Comparison of ENCODE assay signal across 13 cellular contexts in genomic region chr4:5019274-5019673, GRCh38. TPM values are rescaled to one million over a fixed set of nuclear protein-coding genes. Genes with fewer than 3 reads are reported as not detected.
A peak's percentile ranks its signal among the peaks of the same experiment; 100 is the strongest.
DNase-seq lines count a peak whose midpoint lies in the region; ATAC-seq and TF ChIP-seq lines count a peak whose summit lies in the region.
"Had no signal": no experiment of that assay in that cellular context is flagged by ENCODE, and none has a peak within 500 bp of the region (broad histone marks: within the 10 kb centered on the region; RNA-seq: fewer than 3 reads in every experiment).

Gene CYTL1 (minus strand): TSS chr4:5019458. CDS start chr4:5019445, 13 bp downstream.

- no peaks in the 10 kb centered on the region for H3K4me1 ChIP-seq in naive thymus-derived CD4-positive, alpha-beta T cell (ENCODE audit: control insufficient read depth in 2 of 2, insufficient read depth in 2 of 2, low read length in 2 of 2)
- H3K4me1 ChIP-seq: Caco-2 had no signal

- H3K27me3 ChIP-seq in AG04450 (ENCODE audit: control insufficient read depth, insufficient read depth, low read length) = peaks cover 21% of the 10 kb centered on the region
- no peaks in the 10 kb centered on the region for H3K27me3 ChIP-seq in naive thymus-derived CD4-positive, alpha-beta T cell (ENCODE audit: control insufficient read depth in 2 of 2, insufficient read depth in 2 of 2, low read length in 2 of 2)

- H3K9me3 ChIP-seq in AG04450 (ENCODE audit: control insufficient read depth, insufficient read depth, low read length) = peaks cover 4% of the 10 kb centered on the region
- no peaks in the 10 kb centered on the region for H3K9me3 ChIP-seq in naive thymus-derived CD4-positive, alpha-beta T cell (ENCODE audit: control insufficient read depth in 2 of 3, low read length in 3 of 3)
- H3K9me3 ChIP-seq: Caco-2 had no signal

- POLR2A ChIA-PET in AG04450 (lab: Yijun Ruan, JAX) = no interaction called here
- POLR2A ChIA-PET in naive thymus-derived CD4-positive, alpha-beta T cell (lab: Charles Lee) = no interaction called here

- peak within 1 kb of the TSS in 1 of 10 donors; percentile 38 for H3K4me3 Mint-ChIP-seq in naive thymus-derived CD4-positive, alpha-beta T cell

- intact Hi-C loops in naive thymus-derived CD4-positive, alpha-beta T cell (cut with micrococcal nuclease) = no loop called here

- peaks cover 0 to 4% (median 0%) of the 10 kb centered on the region in 7 donors for H3K4me1 Mint-ChIP-seq in naive thymus-derived CD4-positive, alpha-beta T cell

- ATAC-seq in naive thymus-derived CD4-positive, alpha-beta T cell = peak; percentile 22
- no peak for ATAC-seq in GM21619 (IDR thresholded peaks at IDR 0.05; ENCODE audit: unreplicated experiment)
- ATAC-seq: left colon had no signal

- H3K36me3 Mint-ChIP-seq in naive thymus-derived CD4-positive, alpha-beta T cell = no peaks in the 10 kb centered on the region

- peaks cover 10 to 45% (median 17%) of the 10 kb centered on the region in 5 donors for H3K27me3 Mint-ChIP-seq in naive thymus-derived CD4-positive, alpha-beta T cell

- CTCF ChIA-PET in AG04450 (lab: Charles Lee) = no interaction called here
- CTCF ChIA-PET in naive thymus-derived CD4-positive, alpha-beta T cell (lab: Charles Lee) = no interaction called here

- H3K27ac ChIP-seq in AG04450 (ENCODE audit: low read depth, low read length) = no peak within 1 kb of the TSS
- no peak within 1 kb of the TSS for H3K27ac ChIP-seq in naive thymus-derived CD4-positive, alpha-beta T cell (ENCODE audit: low read depth, low read length)
- H3K27ac ChIP-seq: HL-60 had no signal

- H3K36me3 ChIP-seq in naive thymus-derived CD4-positive, alpha-beta T cell (ENCODE audit: control insufficient read depth in 2 of 3, insufficient read depth in 3 of 3, low read length in 3 of 3) = no peaks in the 10 kb centered on the region

- TF ChIP-seq CTCF in AG04450 (IDR thresholded peaks at IDR 0.05; ENCODE audit: low read depth, low read length) (no peak), epithelial cell of proximal tubule (conservative IDR thresholded peaks at IDR 0.05; ENCODE audit: low read depth, low read length) (no peak)

- peak within 1 kb of the TSS; percentile 49 for H3K4me3 ChIP-seq in AG04450 (ENCODE audit: low read depth, low read length)
- H3K4me3 ChIP-seq in epithelial cell of proximal tubule (ENCODE audit: low read depth, low read length) = peak within 1 kb of the TSS; percentile 31
- H3K4me3 ChIP-seq in naive thymus-derived CD4-positive, alpha-beta T cell (ENCODE audit: low read length) = no peak within 1 kb of the TSS

- no peak for DNase-seq in AG04450 (ENCODE audit: low read depth, low spot score)
- DNase-seq in M059J (ENCODE audit: low read depth) = peak; percentile 27
- no peak for DNase-seq in epithelial cell of proximal tubule (ENCODE audit: low read depth)
- DNase-seq in naive thymus-derived CD4-positive, alpha-beta T cell = no peak
- no peak for DNase-seq in activated CD8-positive, alpha-beta memory T cell treated with anti-CD3 and anti-CD28 coated beads, Interleukin-2, amount 50 U/mL, for 4 hours
- DNase-seq in midbrain (lab: John Stamatoyannopoulos, UW) = no peak
- DNase-seq in effector CD4-positive, alpha-beta T cell = no peak
- DNase-seq: Caco-2, left colon, NCI-H226, T-helper 1 cell had no signal

- H3K9me3 Mint-ChIP-seq in naive thymus-derived CD4-positive, alpha-beta T cell = peaks cover 0 to 8% (median 0%) of the 10 kb centered on the region in 11 donors

- H3K27ac Mint-ChIP-seq in naive thymus-derived CD4-positive, alpha-beta T cell = no peak within 1 kb of the TSS

RNA-seq across cellular contexts. Expression of gene CYTL1, which starts in this region (rescaled TPM):
- polyA plus RNA-seq in AG04450 (2011; rRNA removed) = 26.3 and 30.0 TPM in 2 replicates
- polyA minus RNA-seq in AG04450 (2011; rRNA and poly(A)+ RNA removed) = 3.5 and 4.2 TPM in 2 replicates
- total RNA-seq in M059J (2014; rRNA removed; shearing (Covaris generic)) = 138 and 180 TPM in 2 replicates
- 8.1 and 13.1 TPM in 2 replicates for total RNA-seq in epithelial cell of proximal tubule
- total RNA-seq in naive thymus-derived CD4-positive, alpha-beta T cell = 1 to 10 TPM in 1 of 5 experiments, not detected in 4; 1.6 TPM
- polyA plus RNA-seq in naive thymus-derived CD4-positive, alpha-beta T cell = not detected
- total RNA-seq: Caco-2 had no signal

Comparison
In these comparisons a context has a peak if more than half of its experiments do, and no peak if none do; other contexts are left out.
1. RNA of gene CYTL1 (polyA plus RNA-seq): 26.3 to 30.0 TPM in AG04450; not detected in naive thymus-derived CD4-positive, alpha-beta T cell; every median in the first group is over 10 times any median in the second.